In genomic region chr3:149547413-149547812, GRCh38 we compare ENCODE assay signal across 11 cellular contexts.
DNase-seq lines count a peak whose midpoint lies in the region; FAIRE-seq and TF ChIP-seq lines count a peak whose summit lies in the region.
"Had no signal": no experiment of that assay in that cellular context is flagged by ENCODE, and none has a peak within 500 bp of the region (broad histone marks: within the 10 kb centered on the region; RNA-seq: fewer than 3 reads in every experiment).

No MANE protein-coding gene starts in this region.

- H3K36me3 ChIP-seq in prostate gland (no peaks in the 10 kb centered on the region), neural progenitor cell (no peaks in the 10 kb centered on the region)

- DNase-seq in AG08395 (ENCODE audit: low spot score) (peak; percentile 60), iris pigment epithelial cell (ENCODE audit: low read depth) (peak; percentile 55), prostate gland (ENCODE audit: low spot score) (no peak), activated gamma-delta T cell treated with Interleukin-2 at 50 U/mL for 16 hours (no peak), NCI-H748 treated with DMSO at 0.1 percent for 48 hours (lab: John Stamatoyannopoulos, UW) (no peak), neural progenitor cell (ENCODE audit: low spot score) (no peak), frontal cortex (ENCODE audit: low spot score in 2 of 2) (no peak)
- DNase-seq: central memory CD4-positive, alpha-beta T cell; natural killer cell; OCI-M1 had no signal

- H3K4me3 ChIP-seq in prostate gland (no peak overlapping the region), neural progenitor cell (no peak overlapping the region)

- TF ChIP-seq CTCF in brain (conservative IDR thresholded peaks at IDR 0.05) (no peak), prostate gland (IDR thresholded peaks at IDR 0.05) (no peak), neural progenitor cell (IDR thresholded peaks at IDR 0.05) (no peak)

- H3K27me3 ChIP-seq in prostate gland (replicated peaks; ENCODE audit: insufficient read depth) (no peaks in the 10 kb centered on the region), neural progenitor cell (no peaks in the 10 kb centered on the region)

- H3K27ac Mint-ChIP-seq in brain (peak overlapping the region in 4 of 5 experiments; percentile 28 to 97 (median 94)), neural progenitor cell (no peak overlapping the region)
- H3K27ac Mint-ChIP-seq: natural killer cell had no signal

- no peak overlapping the region for H2AFZ ChIP-seq in neural progenitor cell (replicated peaks)

- no peaks in the 10 kb centered on the region for H3K79me2 ChIP-seq in neural progenitor cell (ENCODE audit: low read depth)

- FAIRE-seq in frontal cortex (lab: Jason Lieb, UNC) = no peak

- peak overlapping the region; percentile 9 to 28 for H3K27ac ChIP-seq in prostate gland
- no peak overlapping the region for H3K27ac ChIP-seq in neural progenitor cell

- H3K4me3 Mint-ChIP-seq in brain (peak overlapping the region in 4 of 5 experiments; percentile 24 to 79 (median 62)), neural progenitor cell (no peak overlapping the region)
- H3K4me3 Mint-ChIP-seq: natural killer cell had no signal

- no peak for TF ChIP-seq POLR2A in prostate gland (IDR thresholded peaks at IDR 0.05)

- no peak overlapping the region for H3K9ac ChIP-seq in neural progenitor cell

- peaks cover 9% of the 10 kb centered on the region for H3K36me3 Mint-ChIP-seq in brain
- H3K36me3 Mint-ChIP-seq in neural progenitor cell = peaks cover 15% of the 10 kb centered on the region
- H3K36me3 Mint-ChIP-seq: natural killer cell had no signal

- H3K9me3 ChIP-seq in prostate gland (no peaks in the 10 kb centered on the region), neural progenitor cell (ENCODE audit: low read depth) (no peaks in the 10 kb centered on the region)

- H3K4me2 ChIP-seq in neural progenitor cell = no peak overlapping the region

- H3F3A ChIP-seq in neural progenitor cell (ENCODE audit: low read depth) = peaks cover 7% of the 10 kb centered on the region

- WGBS in prostate gland = 40% methylated on average over 9 of the region's 9 CpGs

- intact Hi-C loops in prostate gland (cut with DNase I) = no loop called here

- no peaks in the 10 kb centered on the region for H4K20me1 ChIP-seq in neural progenitor cell (ENCODE audit: low read depth)

- H3K9me3 Mint-ChIP-seq in brain (peaks cover 0 to 2% (median 0%) of the 10 kb centered on the region in 5 experiments), neural progenitor cell (no peaks in the 10 kb centered on the region)
- H3K9me3 Mint-ChIP-seq: natural killer cell had no signal

- H3K4me1 ChIP-seq in prostate gland (replicated peaks) (no peaks in the 10 kb centered on the region), neural progenitor cell (peaks cover 20% of the 10 kb centered on the region)

- H3K4me1 Mint-ChIP-seq in brain (peaks cover 64% of the 10 kb centered on the region), neural progenitor cell (peaks cover 15% of the 10 kb centered on the region)
- H3K4me1 Mint-ChIP-seq: natural killer cell had no signal

- no peaks in the 10 kb centered on the region for H3K27me3 Mint-ChIP-seq in brain
- no peaks in the 10 kb centered on the region for H3K27me3 Mint-ChIP-seq in neural progenitor cell (ENCODE audit: insufficient read depth, low read depth)

Comparison
In these comparisons a context has a peak if more than half of its experiments do, and no peak if none do; other contexts are left out.
1. DNase-seq: peak in AG08395 (single experiment) and iris pigment epithelial cell (single experiment); none in prostate gland (single experiment), activated gamma-delta T cell treated with Interleukin-2 at 50 U/mL for 16 hours (single experiment), NCI-H748 treated with DMSO at 0.1 percent for 48 hours (single experiment), neural progenitor cell (single experiment) and frontal cortex (0 of 2).